ENCODE assay signal across 19 cellular contexts in genomic region chr12:9241301-9241700, GRCh38. TPM values are rescaled to one million over a fixed set of nuclear protein-coding genes. Genes with fewer than 3 reads are reported as not detected.
"Had no signal": no experiment of that assay in that cellular context is flagged by ENCODE, and none has a peak within 500 bp of the region (broad histone marks: within the 10 kb centered on the region; RNA-seq: fewer than 3 reads in every experiment).

No MANE protein-coding gene starts in this region.

- H3K27me3 Mint-ChIP-seq: central memory CD8-positive, alpha-beta T cell had no signal

- H3K4me1 Mint-ChIP-seq: neural progenitor cell had no signal

- H3K27ac ChIP-seq: coronary artery, neural progenitor cell, SK-N-MC, transverse colon had no signal

- H3K9me3 ChIP-seq: adrenal gland, esophagus squamous epithelium, pancreas, transverse colon had no signal

- H3K4me3 Mint-ChIP-seq: central memory CD8-positive, alpha-beta T cell; neural progenitor cell had no signal

- H3K4me3 ChIP-seq: neural progenitor cell, SK-N-MC had no signal

- ATAC-seq: pancreas, Right ventricle myocardium inferior had no signal

- H3K27me3 ChIP-seq: adrenal gland, esophagus squamous epithelium, neural progenitor cell, pancreas, transverse colon had no signal

- H3K9me3 Mint-ChIP-seq: central memory CD8-positive, alpha-beta T cell; neural progenitor cell had no signal

- H3K27ac Mint-ChIP-seq: activated CD4-positive, alpha-beta T cell treated with anti-CD3 and anti-CD28 coated beads, Interleukin-2, amount 10 ng/mL, durations not matched to agents 24 days and 14 days; neural progenitor cell had no signal

- DNase-seq: activated CD4-positive, alpha-beta T cell treated with anti-CD3 and anti-CD28 coated beads, Interleukin-2, amount 10 ng/mL, durations not matched to agents 24 days and 14 days; activated CD4-positive, CD25-positive, alpha-beta regulatory T cell; activated CD8-positive, alpha-beta memory T cell treated with anti-CD3 and anti-CD28 coated beads for 24 hours; activated naive CD4-positive, alpha-beta T cell treated with Interleukin-2 at 50 U/mL for 16 hours; effector CD4-positive, alpha-beta T cell; esophagus squamous epithelium; pancreas; stimulated activated CD4-positive, alpha-beta T cell treated with anti-CD3 and anti-CD28 coated beads, Interleukin-2, amount 100 ng/mL, for 48 hours; stimulated activated naive CD4-positive, alpha-beta T cell; transverse colon had no signal

- H3K36me3 ChIP-seq: adrenal gland, esophagus squamous epithelium, neural progenitor cell, pancreas, transverse colon had no signal

- H2AFZ ChIP-seq: neural progenitor cell had no signal

- H3K36me3 Mint-ChIP-seq: neural progenitor cell had no signal

- H3K4me2 ChIP-seq: neural progenitor cell had no signal

- H3K4me1 ChIP-seq: neural progenitor cell, pancreas, transverse colon had no signal

RNA-seq across cellular contexts. Expression of gene PZP, which starts 33.1 kb away (rescaled TPM):
- total RNA-seq: activated CD4-positive, alpha-beta T cell treated with anti-CD3 and anti-CD28 coated beads, Interleukin-2, amount 10 ng/mL, durations not matched to agents 24 days and 14 days; esophagus squamous epithelium; fibroblast of villous mesenchyme; myocyte; renal cortical epithelial cell; transverse colon had no signal
